In genomic region chr1:60052634-60053033, GRCh38 we compare ENCODE assay signal across 25 cellular contexts. TPM values are rescaled to one million over a fixed set of nuclear protein-coding genes. Genes with fewer than 3 reads are reported as not detected.
"Had no signal": no experiment of that assay in that cellular context is flagged by ENCODE, and none has a peak within 500 bp of the region (broad histone marks: within the 10 kb centered on the region; RNA-seq: fewer than 3 reads in every experiment).

No MANE protein-coding gene starts in this region.

- H3K4me1 Mint-ChIP-seq: activated CD4-positive, alpha-beta memory T cell treated with anti-CD3 and anti-CD28 coated beads, Interleukin-2, amount 10 ng/mL, durations not matched to agents 7 days and 5 days; activated CD4-positive, alpha-beta T cell treated with anti-CD3 and anti-CD28 coated beads, Interleukin-2, amount 10 ng/mL, durations not matched to agents 24 days and 14 days; activated naive CD4-positive, alpha-beta T cell treated with anti-CD3 and anti-CD28 coated beads, Interleukin-2, amount 10 ng/mL, durations not matched to agents 7 days and 5 days; natural killer cell had no signal

- H3K27ac Mint-ChIP-seq: activated CD4-positive, alpha-beta memory T cell treated with anti-CD3 and anti-CD28 coated beads, Interleukin-2, amount 10 ng/mL, durations not matched to agents 7 days and 5 days; activated CD4-positive, alpha-beta T cell treated with anti-CD3 and anti-CD28 coated beads, Interleukin-2, amount 10 ng/mL, durations not matched to agents 24 days and 14 days; activated naive CD4-positive, alpha-beta T cell treated with anti-CD3 and anti-CD28 coated beads, Interleukin-2, amount 10 ng/mL, durations not matched to agents 7 days and 5 days; natural killer cell had no signal

- H3K4me3 ChIP-seq: coronary artery, esophagus muscularis mucosa, hepatocyte, left ventricle myocardium inferior, ovary, prostate gland, right atrium auricular region, spleen, thyroid gland, upper lobe of right lung had no signal

- H2AFZ ChIP-seq: hepatocyte had no signal

- H3K27me3 Mint-ChIP-seq: activated CD4-positive, alpha-beta memory T cell treated with anti-CD3 and anti-CD28 coated beads, Interleukin-2, amount 10 ng/mL, durations not matched to agents 7 days and 5 days; activated CD4-positive, alpha-beta T cell treated with anti-CD3 and anti-CD28 coated beads, Interleukin-2, amount 10 ng/mL, durations not matched to agents 24 days and 14 days; activated naive CD4-positive, alpha-beta T cell treated with anti-CD3 and anti-CD28 coated beads, Interleukin-2, amount 10 ng/mL, durations not matched to agents 7 days and 5 days had no signal

- DNase-seq: activated CD4-positive, alpha-beta memory T cell treated with anti-CD3 and anti-CD28 coated beads, Interleukin-2, amount 10 ng/mL, durations not matched to agents 7 days and 5 days; activated CD4-positive, alpha-beta T cell treated with anti-CD3 and anti-CD28 coated beads, Interleukin-2, amount 10 ng/mL, durations not matched to agents 24 days and 14 days; activated effector memory CD4-positive, alpha-beta T cell treated with anti-CD3 and anti-CD28 coated beads, Interleukin-2, amount 50 U/mL, for 16 hours; activated naive CD4-positive, alpha-beta T cell treated with anti-CD3 and anti-CD28 coated beads, Interleukin-2, amount 10 ng/mL, durations not matched to agents 7 days and 5 days; cerebellar nuclear complex; foreskin fibroblast; kidney glomerular epithelial cell; left ventricle myocardium inferior; midbrain; natural killer cell; ovary; spleen; stimulated activated CD4-positive, alpha-beta T cell treated with anti-CD3 and anti-CD28 coated beads, Interleukin-4, amount 100 ng/mL, for 24 hours; stimulated activated naive CD4-positive, alpha-beta T cell treated with Interleukin-2 at 50 U/mL for 16 hours; thyroid gland; upper lobe of right lung had no signal

- H3K36me3 ChIP-seq: esophagus muscularis mucosa, left ventricle myocardium inferior, ovary, prostate gland, right atrium auricular region, spleen, thyroid gland, upper lobe of right lung had no signal

- H3K27ac ChIP-seq: coronary artery, esophagus muscularis mucosa, hepatocyte, left ventricle myocardium inferior, prostate gland, right atrium auricular region, spleen, thyroid gland, upper lobe of right lung, VCaP had no signal

- H3K9me3 ChIP-seq: ovary, prostate gland, thyroid gland, upper lobe of right lung had no signal

- H3K79me2 ChIP-seq: hepatocyte had no signal

- ATAC-seq: activated CD4-positive, CD25-positive, alpha-beta regulatory T cell treated with anti-CD3 and anti-CD28 coated beads, Interleukin-2, amount 50 U/mL, for 24 hours; natural killer cell; upper lobe of right lung had no signal

- H3K4me3 Mint-ChIP-seq: activated CD4-positive, alpha-beta memory T cell treated with anti-CD3 and anti-CD28 coated beads, Interleukin-2, amount 10 ng/mL, durations not matched to agents 7 days and 5 days; activated CD4-positive, alpha-beta T cell treated with anti-CD3 and anti-CD28 coated beads, Interleukin-2, amount 10 ng/mL, durations not matched to agents 24 days and 14 days; activated naive CD4-positive, alpha-beta T cell treated with anti-CD3 and anti-CD28 coated beads, Interleukin-2, amount 10 ng/mL, durations not matched to agents 7 days and 5 days; natural killer cell had no signal

- H3K4me2 ChIP-seq: hepatocyte had no signal

- H3K27me3 ChIP-seq: esophagus muscularis mucosa, hepatocyte, ovary, right atrium auricular region, spleen, thyroid gland had no signal

- H3K4me1 ChIP-seq: esophagus muscularis mucosa, left ventricle myocardium inferior, prostate gland, right atrium auricular region, spleen, thyroid gland, upper lobe of right lung had no signal

- H3K36me3 Mint-ChIP-seq: activated naive CD4-positive, alpha-beta T cell treated with anti-CD3 and anti-CD28 coated beads, Interleukin-2, amount 10 ng/mL, durations not matched to agents 7 days and 5 days; natural killer cell had no signal

- H3K9me3 Mint-ChIP-seq: activated CD4-positive, alpha-beta T cell treated with anti-CD3 and anti-CD28 coated beads, Interleukin-2, amount 10 ng/mL, durations not matched to agents 24 days and 14 days; activated naive CD4-positive, alpha-beta T cell treated with anti-CD3 and anti-CD28 coated beads, Interleukin-2, amount 10 ng/mL, durations not matched to agents 7 days and 5 days had no signal

RNA-seq across cellular contexts. Expression of gene C1orf87, which starts 20.9 kb away (rescaled TPM):
- total RNA-seq: activated CD4-positive, alpha-beta memory T cell treated with anti-CD3 and anti-CD28 coated beads, Interleukin-2, amount 10 ng/mL, durations not matched to agents 7 days and 5 days; activated CD4-positive, alpha-beta T cell treated with anti-CD3 and anti-CD28 coated beads, Interleukin-2, amount 10 ng/mL, durations not matched to agents 24 days and 14 days; esophagus muscularis mucosa; hepatocyte; left ventricle myocardium inferior; lung microvascular endothelial cell; natural killer cell; right atrium auricular region; spleen; T-helper 2 cell treated with Interferon-gamma antibody and Interleukin-4, amounts not matched to agents 100 ng/mL and 5 ng/mL, for 36 hours; thyroid gland had no signal
- polyA plus RNA-seq: hepatocyte, spleen had no signal
